In the genomic region with DNA sequence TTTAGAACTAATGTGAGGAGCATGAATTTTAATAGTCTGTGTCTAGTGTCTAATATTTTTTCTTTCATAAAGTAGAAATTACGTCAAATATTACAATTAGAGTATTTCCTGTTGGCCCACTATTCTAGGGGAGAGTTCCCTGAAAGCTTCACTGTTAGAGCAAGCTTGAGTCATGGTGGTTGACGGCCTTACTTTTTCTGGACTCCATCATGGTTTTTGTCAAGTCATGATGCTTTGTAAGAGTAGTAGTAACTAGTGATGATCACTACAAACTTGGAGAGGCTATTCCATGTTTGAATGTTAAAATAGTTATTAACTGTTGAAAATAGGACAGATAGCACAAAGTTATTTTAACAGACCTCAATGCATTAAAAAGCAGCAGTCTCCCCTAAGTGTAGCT, we compare ENCODE assay signal across 1 cellular context.
TF ChIP-seq lines count a peak whose summit lies in the region.

No MANE protein-coding gene starts in this region.

TF ChIP-seq in K562, 482 proteins besides CTCF, POLR2A, EP300 and RAD21 (continued from another document and continues in another):
- TF ChIP-seq, protein P1, sequence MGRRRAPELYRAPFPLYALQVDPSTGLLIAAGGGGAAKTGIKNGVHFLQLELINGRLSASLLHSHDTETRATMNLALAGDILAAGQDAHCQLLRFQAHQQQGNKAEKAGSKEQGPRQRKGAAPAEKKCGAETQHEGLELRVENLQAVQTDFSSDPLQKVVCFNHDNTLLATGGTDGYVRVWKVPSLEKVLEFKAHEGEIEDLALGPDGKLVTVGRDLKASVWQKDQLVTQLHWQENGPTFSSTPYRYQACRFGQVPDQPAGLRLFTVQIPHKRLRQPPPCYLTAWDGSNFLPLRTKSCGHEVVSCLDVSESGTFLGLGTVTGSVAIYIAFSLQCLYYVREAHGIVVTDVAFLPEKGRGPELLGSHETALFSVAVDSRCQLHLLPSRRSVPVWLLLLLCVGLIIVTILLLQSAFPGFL (CRISPR knock-in tag; IDR thresholded peaks at IDR 0.05): no peak
- TF ChIP-seq EP400 (IDR thresholded peaks at IDR 0.05) (peak; percentile 49), BACH1 (tag; IDR thresholded peaks at IDR 0.05) (peak; percentile 74), RBM15 (IDR thresholded peaks at IDR 0.05; ENCODE audit: insufficient read depth, low read length) (no peak), MAFK (IDR thresholded peaks at IDR 0.05; ENCODE audit: low read length) (peak; percentile 81), ZSCAN32 (CRISPR knock-in tag; IDR thresholded peaks at IDR 0.05) (no peak), BRCA1 (IDR thresholded peaks at IDR 0.05) (no peak), BRCA1 (CRISPR knock-in tag; IDR thresholded peaks at IDR 0.05) (no peak), HLTF (IDR thresholded peaks at IDR 0.05) (no peak), HSF4 (CRISPR knock-in tag; IDR thresholded peaks at IDR 0.05; ENCODE audit: borderline replicate concordance) (no peak), ZNF764 (CRISPR knock-in tag; IDR thresholded peaks at IDR 0.05; ENCODE audit: low read depth) (no peak), CREBBP (IDR thresholded peaks at IDR 0.05; ENCODE audit: low read depth, low read length) (no peak), GATAD2A (IDR thresholded peaks at IDR 0.05) (no peak), ZNF124 (CRISPR knock-in tag; IDR thresholded peaks at IDR 0.05) (no peak), HNRNPLL (IDR thresholded peaks at IDR 0.05; ENCODE audit: low read depth, low read length, poor library complexity, severe bottlenecking) (no peak), TBP (optimal IDR thresholded peaks at IDR 0.05; ENCODE audit: low read depth, low read length) (peak; percentile 15), RBM39 (optimal IDR thresholded peaks at IDR 0.05; ENCODE audit: low read depth, low read length) (no peak), ZNF165 (CRISPR knock-in tag; IDR thresholded peaks at IDR 0.05; ENCODE audit: borderline replicate concordance) (no peak), CHD1 (IDR thresholded peaks at IDR 0.05; ENCODE audit: low read length) (no peak), ARHGAP35 (IDR thresholded peaks at IDR 0.05; ENCODE audit: partially characterized antibody) (no peak), KLF16 (IDR thresholded peaks at IDR 0.05) (no peak), HNRNPL (IDR thresholded peaks at IDR 0.05; ENCODE audit: low read depth, low read length) (no peak), COPS2 (conservative IDR thresholded peaks at IDR 0.05) (no peak), RFX7 (CRISPR knock-in tag; IDR thresholded peaks at IDR 0.05) (no peak), NFRKB (IDR thresholded peaks at IDR 0.05; ENCODE audit: low read depth) (no peak), IRF2 (CRISPR knock-in tag; IDR thresholded peaks at IDR 0.05) (no peak), XRCC5 (IDR thresholded peaks at IDR 0.05; ENCODE audit: low read depth, low read length) (no peak), CBFA2T2 (conservative IDR thresholded peaks at IDR 0.05) (no peak), EHMT2 (IDR thresholded peaks at IDR 0.05) (peak; percentile 42; the same call in 1 of the 2 replicates), NCOR1 (IDR thresholded peaks at IDR 0.05) (no peak), ZNF3 (CRISPR knock-in tag; IDR thresholded peaks at IDR 0.05) (no peak), POLR2H (tag; IDR thresholded peaks at IDR 0.05; ENCODE audit: low read depth) (0 out of 2 replicates have a peak, but pooled peaks have one; percentile 26), ETV5 (CRISPR knock-in tag; IDR thresholded peaks at IDR 0.05; ENCODE audit: low read depth) (no peak), ZFP1 (CRISPR knock-in tag; IDR thresholded peaks at IDR 0.05) (no peak), SUPT5H (IDR thresholded peaks at IDR 0.05) (no peak), SP1 (CRISPR knock-in tag; IDR thresholded peaks at IDR 0.05) (no peak), JUND (IDR thresholded peaks at IDR 0.05; ENCODE audit: borderline replicate concordance, low read depth, low read length) (peak; percentile 31; the same call in 1 of the 2 replicates), JUND (tag; IDR thresholded peaks at IDR 0.05; ENCODE audit: borderline replicate concordance, low read depth, low read length) (no peak), PHF20 (IDR thresholded peaks at IDR 0.05; ENCODE audit: partially characterized antibody) (no peak), KAT2B (IDR thresholded peaks at IDR 0.05; ENCODE audit: low read depth, low read length) (no peak), NRF1 (conservative IDR thresholded peaks at IDR 0.05 in 1 of 2, IDR thresholded peaks at IDR 0.05 in 1 of 2) (no peak), NFE2L1 (tag; IDR thresholded peaks at IDR 0.05; ENCODE audit: borderline replicate concordance, low read depth) (peak; percentile 85), RUNX1 (IDR thresholded peaks at IDR 0.05; ENCODE audit: low read depth) (no peak), GTF2A2 (tag; IDR thresholded peaks at IDR 0.05) (no peak), E2F3 (CRISPR knock-in tag; IDR thresholded peaks at IDR 0.05) (no peak), CAMTA2 (CRISPR knock-in tag; conservative IDR thresholded peaks at IDR 0.05) (no peak), RBM22 (IDR thresholded peaks at IDR 0.05; ENCODE audit: low read depth, low read length, poor library complexity, severe bottlenecking) (no peak), C11orf30 (IDR thresholded peaks at IDR 0.05; ENCODE audit: low read depth) (peak; percentile 92), SMAD4 (CRISPR knock-in tag; conservative IDR thresholded peaks at IDR 0.05) (no peak), ZNF347 (CRISPR knock-in tag; IDR thresholded peaks at IDR 0.05; ENCODE audit: low read depth) (no peak)
- TF ChIP-seq, protein P2, sequence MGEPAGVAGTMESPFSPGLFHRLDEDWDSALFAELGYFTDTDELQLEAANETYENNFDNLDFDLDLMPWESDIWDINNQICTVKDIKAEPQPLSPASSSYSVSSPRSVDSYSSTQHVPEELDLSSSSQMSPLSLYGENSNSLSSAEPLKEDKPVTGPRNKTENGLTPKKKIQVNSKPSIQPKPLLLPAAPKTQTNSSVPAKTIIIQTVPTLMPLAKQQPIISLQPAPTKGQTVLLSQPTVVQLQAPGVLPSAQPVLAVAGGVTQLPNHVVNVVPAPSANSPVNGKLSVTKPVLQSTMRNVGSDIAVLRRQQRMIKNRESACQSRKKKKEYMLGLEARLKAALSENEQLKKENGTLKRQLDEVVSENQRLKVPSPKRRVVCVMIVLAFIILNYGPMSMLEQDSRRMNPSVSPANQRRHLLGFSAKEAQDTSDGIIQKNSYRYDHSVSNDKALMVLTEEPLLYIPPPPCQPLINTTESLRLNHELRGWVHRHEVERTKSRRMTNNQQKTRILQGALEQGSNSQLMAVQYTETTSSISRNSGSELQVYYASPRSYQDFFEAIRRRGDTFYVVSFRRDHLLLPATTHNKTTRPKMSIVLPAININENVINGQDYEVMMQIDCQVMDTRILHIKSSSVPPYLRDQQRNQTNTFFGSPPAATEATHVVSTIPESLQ (CRISPR knock-in tag; IDR thresholded peaks at IDR 0.05): no peak
- TF ChIP-seq, protein P3, sequence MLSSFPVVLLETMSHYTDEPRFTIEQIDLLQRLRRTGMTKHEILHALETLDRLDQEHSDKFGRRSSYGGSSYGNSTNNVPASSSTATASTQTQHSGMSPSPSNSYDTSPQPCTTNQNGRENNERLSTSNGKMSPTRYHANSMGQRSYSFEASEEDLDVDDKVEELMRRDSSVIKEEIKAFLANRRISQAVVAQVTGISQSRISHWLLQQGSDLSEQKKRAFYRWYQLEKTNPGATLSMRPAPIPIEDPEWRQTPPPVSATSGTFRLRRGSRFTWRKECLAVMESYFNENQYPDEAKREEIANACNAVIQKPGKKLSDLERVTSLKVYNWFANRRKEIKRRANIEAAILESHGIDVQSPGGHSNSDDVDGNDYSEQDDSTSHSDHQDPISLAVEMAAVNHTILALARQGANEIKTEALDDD (IDR thresholded peaks at IDR 0.05): peak; percentile 89
- TF ChIP-seq, protein P4, sequence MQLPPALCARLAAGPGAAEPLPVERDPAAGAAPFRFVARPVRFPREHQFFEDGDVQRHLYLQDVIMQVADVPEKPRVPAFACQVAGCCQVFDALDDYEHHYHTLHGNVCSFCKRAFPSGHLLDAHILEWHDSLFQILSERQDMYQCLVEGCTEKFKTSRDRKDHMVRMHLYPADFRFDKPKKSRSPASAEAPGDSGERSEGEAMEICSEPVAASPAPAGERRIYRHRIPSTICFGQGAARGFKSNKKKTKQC (CRISPR knock-in tag; IDR thresholded peaks at IDR 0.05): no peak
- TF ChIP-seq, protein P5, sequence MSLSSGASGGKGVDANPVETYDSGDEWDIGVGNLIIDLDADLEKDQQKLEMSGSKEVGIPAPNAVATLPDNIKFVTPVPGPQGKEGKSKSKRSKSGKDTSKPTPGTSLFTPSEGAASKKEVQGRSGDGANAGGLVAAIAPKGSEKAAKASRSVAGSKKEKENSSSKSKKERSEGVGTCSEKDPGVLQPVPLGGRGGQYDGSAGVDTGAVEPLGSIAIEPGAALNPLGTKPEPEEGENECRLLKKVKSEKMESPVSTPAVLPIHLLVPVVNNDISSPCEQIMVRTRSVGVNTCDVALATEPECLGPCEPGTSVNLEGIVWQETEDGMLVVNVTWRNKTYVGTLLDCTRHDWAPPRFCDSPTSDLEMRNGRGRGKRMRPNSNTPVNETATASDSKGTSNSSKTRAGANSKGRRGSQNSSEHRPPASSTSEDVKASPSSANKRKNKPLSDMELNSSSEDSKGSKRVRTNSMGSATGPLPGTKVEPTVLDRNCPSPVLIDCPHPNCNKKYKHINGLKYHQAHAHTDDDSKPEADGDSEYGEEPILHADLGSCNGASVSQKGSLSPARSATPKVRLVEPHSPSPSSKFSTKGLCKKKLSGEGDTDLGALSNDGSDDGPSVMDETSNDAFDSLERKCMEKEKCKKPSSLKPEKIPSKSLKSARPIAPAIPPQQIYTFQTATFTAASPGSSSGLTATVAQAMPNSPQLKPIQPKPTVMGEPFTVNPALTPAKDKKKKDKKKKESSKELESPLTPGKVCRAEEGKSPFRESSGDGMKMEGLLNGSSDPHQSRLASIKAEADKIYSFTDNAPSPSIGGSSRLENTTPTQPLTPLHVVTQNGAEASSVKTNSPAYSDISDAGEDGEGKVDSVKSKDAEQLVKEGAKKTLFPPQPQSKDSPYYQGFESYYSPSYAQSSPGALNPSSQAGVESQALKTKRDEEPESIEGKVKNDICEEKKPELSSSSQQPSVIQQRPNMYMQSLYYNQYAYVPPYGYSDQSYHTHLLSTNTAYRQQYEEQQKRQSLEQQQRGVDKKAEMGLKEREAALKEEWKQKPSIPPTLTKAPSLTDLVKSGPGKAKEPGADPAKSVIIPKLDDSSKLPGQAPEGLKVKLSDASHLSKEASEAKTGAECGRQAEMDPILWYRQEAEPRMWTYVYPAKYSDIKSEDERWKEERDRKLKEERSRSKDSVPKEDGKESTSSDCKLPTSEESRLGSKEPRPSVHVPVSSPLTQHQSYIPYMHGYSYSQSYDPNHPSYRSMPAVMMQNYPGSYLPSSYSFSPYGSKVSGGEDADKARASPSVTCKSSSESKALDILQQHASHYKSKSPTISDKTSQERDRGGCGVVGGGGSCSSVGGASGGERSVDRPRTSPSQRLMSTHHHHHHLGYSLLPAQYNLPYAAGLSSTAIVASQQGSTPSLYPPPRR (CRISPR knock-in tag; IDR thresholded peaks at IDR 0.05; ENCODE audit: borderline replicate concordance): no peak
- TF ChIP-seq, protein P6, sequence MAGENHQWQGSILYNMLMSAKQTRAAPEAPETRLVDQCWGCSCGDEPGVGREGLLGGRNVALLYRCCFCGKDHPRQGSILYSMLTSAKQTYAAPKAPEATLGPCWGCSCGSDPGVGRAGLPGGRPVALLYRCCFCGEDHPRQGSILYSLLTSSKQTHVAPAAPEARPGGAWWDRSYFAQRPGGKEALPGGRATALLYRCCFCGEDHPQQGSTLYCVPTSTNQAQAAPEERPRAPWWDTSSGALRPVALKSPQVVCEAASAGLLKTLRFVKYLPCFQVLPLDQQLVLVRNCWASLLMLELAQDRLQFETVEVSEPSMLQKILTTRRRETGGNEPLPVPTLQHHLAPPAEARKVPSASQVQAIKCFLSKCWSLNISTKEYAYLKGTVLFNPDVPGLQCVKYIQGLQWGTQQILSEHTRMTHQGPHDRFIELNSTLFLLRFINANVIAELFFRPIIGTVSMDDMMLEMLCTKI (IDR thresholded peaks at IDR 0.05; ENCODE audit: partially characterized antibody): no peak
- TF ChIP-seq, protein P7, sequence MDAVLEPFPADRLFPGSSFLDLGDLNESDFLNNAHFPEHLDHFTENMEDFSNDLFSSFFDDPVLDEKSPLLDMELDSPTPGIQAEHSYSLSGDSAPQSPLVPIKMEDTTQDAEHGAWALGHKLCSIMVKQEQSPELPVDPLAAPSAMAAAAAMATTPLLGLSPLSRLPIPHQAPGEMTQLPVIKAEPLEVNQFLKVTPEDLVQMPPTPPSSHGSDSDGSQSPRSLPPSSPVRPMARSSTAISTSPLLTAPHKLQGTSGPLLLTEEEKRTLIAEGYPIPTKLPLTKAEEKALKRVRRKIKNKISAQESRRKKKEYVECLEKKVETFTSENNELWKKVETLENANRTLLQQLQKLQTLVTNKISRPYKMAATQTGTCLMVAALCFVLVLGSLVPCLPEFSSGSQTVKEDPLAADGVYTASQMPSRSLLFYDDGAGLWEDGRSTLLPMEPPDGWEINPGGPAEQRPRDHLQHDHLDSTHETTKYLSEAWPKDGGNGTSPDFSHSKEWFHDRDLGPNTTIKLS (IDR thresholded peaks at IDR 0.05; ENCODE audit: borderline replicate concordance, low read depth): no peak
- TF ChIP-seq, protein P8, sequence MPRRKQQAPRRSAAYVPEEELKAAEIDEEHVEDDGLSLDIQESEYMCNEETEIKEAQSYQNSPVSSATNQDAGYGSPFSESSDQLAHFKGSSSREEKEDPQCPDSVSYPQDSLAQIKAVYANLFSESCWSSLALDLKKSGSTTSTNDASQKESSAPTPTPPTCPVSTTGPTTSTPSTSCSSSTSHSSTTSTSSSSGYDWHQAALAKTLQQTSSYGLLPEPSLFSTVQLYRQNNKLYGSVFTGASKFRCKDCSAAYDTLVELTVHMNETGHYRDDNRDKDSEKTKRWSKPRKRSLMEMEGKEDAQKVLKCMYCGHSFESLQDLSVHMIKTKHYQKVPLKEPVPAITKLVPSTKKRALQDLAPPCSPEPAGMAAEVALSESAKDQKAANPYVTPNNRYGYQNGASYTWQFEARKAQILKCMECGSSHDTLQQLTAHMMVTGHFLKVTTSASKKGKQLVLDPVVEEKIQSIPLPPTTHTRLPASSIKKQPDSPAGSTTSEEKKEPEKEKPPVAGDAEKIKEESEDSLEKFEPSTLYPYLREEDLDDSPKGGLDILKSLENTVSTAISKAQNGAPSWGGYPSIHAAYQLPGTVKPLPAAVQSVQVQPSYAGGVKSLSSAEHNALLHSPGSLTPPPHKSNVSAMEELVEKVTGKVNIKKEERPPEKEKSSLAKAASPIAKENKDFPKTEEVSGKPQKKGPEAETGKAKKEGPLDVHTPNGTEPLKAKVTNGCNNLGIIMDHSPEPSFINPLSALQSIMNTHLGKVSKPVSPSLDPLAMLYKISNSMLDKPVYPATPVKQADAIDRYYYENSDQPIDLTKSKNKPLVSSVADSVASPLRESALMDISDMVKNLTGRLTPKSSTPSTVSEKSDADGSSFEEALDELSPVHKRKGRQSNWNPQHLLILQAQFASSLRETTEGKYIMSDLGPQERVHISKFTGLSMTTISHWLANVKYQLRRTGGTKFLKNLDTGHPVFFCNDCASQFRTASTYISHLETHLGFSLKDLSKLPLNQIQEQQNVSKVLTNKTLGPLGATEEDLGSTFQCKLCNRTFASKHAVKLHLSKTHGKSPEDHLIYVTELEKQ (CRISPR knock-in tag; IDR thresholded peaks at IDR 0.05): no peak
- TF ChIP-seq, protein P9, sequence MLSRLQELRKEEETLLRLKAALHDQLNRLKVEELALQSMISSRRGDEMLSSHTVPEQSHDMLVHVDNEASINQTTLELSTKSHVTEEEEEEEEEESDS (CRISPR knock-in tag; IDR thresholded peaks at IDR 0.05): no peak
